ENCODE assay signal across 12 cellular contexts in genomic region chr2:234420406-234420805, GRCh38.
DNase-seq lines count a peak whose midpoint lies in the region; ATAC-seq and TF ChIP-seq lines count a peak whose summit lies in the region.
"Had no signal": no experiment of that assay in that cellular context is flagged by ENCODE, and none has a peak within 500 bp of the region (broad histone marks: within the 10 kb centered on the region; RNA-seq: fewer than 3 reads in every experiment).

No MANE protein-coding gene starts in this region.

- H3K36me3 ChIP-seq in OCI-LY7 (ENCODE audit: insufficient read depth, low read length), result no peaks in the 10 kb centered on the region; the same call in 1 of the 2 replicates
- H3K36me3 ChIP-seq in hepatocyte (replicated peaks; ENCODE audit: insufficient read depth, low read depth), result no peaks in the 10 kb centered on the region
- H3K36me3 ChIP-seq in thymus (ENCODE audit: control insufficient read depth, insufficient read depth), result no peaks in the 10 kb centered on the region

- peaks cover 14% of the 10 kb centered on the region; the same call in 1 of the 2 replicates for H3K9me3 ChIP-seq in OCI-LY7 (ENCODE audit: low read length)
- no peaks in the 10 kb centered on the region for H3K9me3 ChIP-seq in hepatocyte (ENCODE audit: low read depth)
- no peaks in the 10 kb centered on the region for H3K9me3 ChIP-seq in thymus (ENCODE audit: control insufficient read depth)

- H2AFZ ChIP-seq in OCI-LY7 (ENCODE audit: low read length) (peak overlapping the region; percentile 34; the same call in 1 of the 2 replicates), hepatocyte (no peak overlapping the region)

- H3K4me1 ChIP-seq in OCI-LY7 (ENCODE audit: insufficient read depth, low read length, poor library complexity, severe bottlenecking), result peaks cover 57% of the 10 kb centered on the region
- peaks cover 4% of the 10 kb centered on the region for H3K4me1 ChIP-seq in hepatocyte (ENCODE audit: insufficient read depth)
- peaks cover 35% of the 10 kb centered on the region for H3K4me1 ChIP-seq in thymus (ENCODE audit: control insufficient read depth, insufficient read depth, low read length)

- POLR2A ChIA-PET in OCI-LY7 (lab: Charles Lee), result interaction anchor here (1.0 to 6.5 kb wide), 2 partner anchors 9 to 127 kb away, joined by 4 to 55 read pairs; no protein-coding TSS in a partner anchor

- H3K79me2 ChIP-seq in OCI-LY7 (ENCODE audit: insufficient read depth, low read depth, low read length) (no peaks in the 10 kb centered on the region), hepatocyte (no peaks in the 10 kb centered on the region)

- H4K20me1 ChIP-seq in OCI-LY7 (ENCODE audit: insufficient read depth, low read length), result no peaks in the 10 kb centered on the region
- no peaks in the 10 kb centered on the region for H4K20me1 ChIP-seq in hepatocyte (ENCODE audit: insufficient read depth, poor library complexity, severe bottlenecking)

- ATAC-seq in Right ventricle myocardium inferior (no peak), left ventricle myocardium superior (no peak), omental fat pad (ENCODE audit: low FRiP score) (no peak)
- ATAC-seq: left cardiac atrium had no signal

- 32% methylated on average over 2 of the region's 2 CpGs for WGBS in hepatocyte (ENCODE audit: low lambda C conversion rate, missing lambda C conversion rate)
- 52% methylated on average over 2 of the region's 2 CpGs for WGBS in thymus

- DNase-seq in Right ventricle myocardium inferior (ENCODE audit: missing footprints) (peak; percentile 56), left ventricle myocardium superior (no peak), OCI-LY7 (ENCODE audit: low spot score) (peak; percentile 49), hepatocyte (ENCODE audit: low spot score) (no peak), ureter (ENCODE audit: low spot score) (no peak), omental fat pad (ENCODE audit: low spot score) (no peak), NAMALWA (ENCODE audit: low spot score) (no peak)
- DNase-seq: activated CD4-positive, alpha-beta T cell treated with anti-CD3 and anti-CD28 coated beads, Interleukin-2, amount 50 U/mL, for 48 hours; effector CD4-positive, alpha-beta T cell; left cardiac atrium; NCI-H1092 treated with DMSO at 0.1 percent for 48 hours had no signal

- CTCF ChIA-PET in OCI-LY7 (lab: Charles Lee; ENCODE audit: unreplicated experiment), result no interaction called here

- H3K4me3 ChIP-seq in OCI-LY7 (ENCODE audit: low read depth, low read length, poor library complexity, severe bottlenecking), result no peak overlapping the region
- H3K4me3 ChIP-seq in hepatocyte, result no peak overlapping the region
- H3K4me3 ChIP-seq in thymus (ENCODE audit: low read length), result no peak overlapping the region

- peak; percentile 31; the same call in 1 of the 2 replicates for TF ChIP-seq CTCF in OCI-LY7 (conservative IDR thresholded peaks at IDR 0.05; ENCODE audit: low read length)
- no peak for TF ChIP-seq CTCF in hepatocyte (IDR thresholded peaks at IDR 0.05; ENCODE audit: poor library complexity)
- TF ChIP-seq CTCF in omental fat pad (IDR thresholded peaks at IDR 0.05), result no peak

- intact Hi-C loops in Right ventricle myocardium inferior (cut with DNase I) (no loop called here), left ventricle myocardium superior (cut with micrococcal nuclease) (no loop called here), OCI-LY7 (cut with micrococcal nuclease; ENCODE audit: unreplicated experiment) (no loop called here)

- H3K4me2 ChIP-seq in OCI-LY7 (ENCODE audit: low read length) (peak overlapping the region; percentile 1; the same call in 1 of the 2 replicates), hepatocyte (no peak overlapping the region)

- no peaks in the 10 kb centered on the region for H3K9me2 ChIP-seq in OCI-LY7 (ENCODE audit: insufficient read depth, low read length)
- no peaks in the 10 kb centered on the region for H3K9me2 ChIP-seq in hepatocyte (replicated peaks; ENCODE audit: insufficient read depth)

- H3K27me3 ChIP-seq in hepatocyte (no peaks in the 10 kb centered on the region), thymus (ENCODE audit: control insufficient read depth, insufficient read depth) (no peaks in the 10 kb centered on the region)

- BruUV-seq in OCI-LY7 (replicated peaks; lab: Mats Ljungman, UMichigan), result no TSS peak

- H3K27ac ChIP-seq in OCI-LY7 (ENCODE audit: low read depth, low read length, poor library complexity, severe bottlenecking), result no peak overlapping the region
- peak overlapping the region; percentile 50 for H3K27ac ChIP-seq in hepatocyte
- peak overlapping the region; percentile 54 for H3K27ac ChIP-seq in thymus (ENCODE audit: low read depth)

Comparison
In these comparisons a context has a peak if more than half of its experiments do, and no peak if none do; other contexts are left out.
1. DNase-seq: peak in Right ventricle myocardium inferior (single experiment) and OCI-LY7 (single experiment); none in left ventricle myocardium superior (single experiment), hepatocyte (single experiment), ureter (single experiment), omental fat pad (single experiment) and NAMALWA (single experiment).